ENCODE assay signal across 9 cellular contexts in the genomic region with DNA sequence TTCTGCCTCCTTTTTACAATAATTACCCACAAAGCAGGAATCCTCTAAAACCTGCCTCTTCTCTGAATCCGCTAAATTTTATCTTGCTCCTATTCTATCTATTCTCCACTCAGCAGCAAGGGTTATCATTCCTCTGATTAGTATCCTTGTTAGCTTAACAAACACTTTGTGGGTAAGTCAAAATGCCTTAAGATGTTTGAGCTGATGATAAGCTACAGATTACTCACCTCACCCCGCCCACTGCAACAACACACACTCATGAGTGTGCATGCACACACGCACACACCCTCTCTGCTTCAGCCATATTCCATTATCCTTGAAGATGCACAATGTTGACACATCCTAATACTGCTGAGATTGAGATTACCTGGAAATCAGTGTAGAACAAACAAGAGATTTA.
"Had no signal": no experiment of that assay in that cellular context is flagged by ENCODE, and none has a peak within 500 bp of the region (broad histone marks: within the 10 kb centered on the region; RNA-seq: fewer than 3 reads in every experiment).

No MANE protein-coding gene starts in this region.

- FAIRE-seq: pancreas, urothelium cell line had no signal

- DNase-seq: activated CD8-positive, alpha-beta memory T cell treated with anti-CD3 and anti-CD28 coated beads, Interleukin-2, amount 50 U/mL, for 4 hours; activated CD8-positive, alpha-beta T cell treated with anti-CD3 and anti-CD28 coated beads for 36 hours; central memory CD4-positive, alpha-beta T cell; effector CD8-positive, alpha-beta T cell; heart left ventricle; kidney; pancreas had no signal

- H3K27me3 ChIP-seq: pancreas had no signal

- H3K27ac ChIP-seq: coronary artery, heart left ventricle, pancreas had no signal

- H3K36me3 ChIP-seq: heart left ventricle, pancreas had no signal

- H3K9me3 ChIP-seq: heart left ventricle, pancreas had no signal

- H3K4me1 ChIP-seq: heart left ventricle had no signal

- H3K4me3 ChIP-seq: coronary artery, heart left ventricle, pancreas had no signal

- ATAC-seq: activated CD8-positive, alpha-beta T cell treated with anti-CD3 and anti-CD28 coated beads for 36 hours; heart left ventricle; pancreas had no signal
